8 cellular contexts compared by ENCODE assay signal in genomic region chr14:73713206-73713803, GRCh38. TPM values are rescaled to one million over a fixed set of nuclear protein-coding genes. Genes with fewer than 3 reads are reported as not detected.
DNase-seq lines count a peak whose midpoint lies in the region; ATAC-seq and TF ChIP-seq lines count a peak whose summit lies in the region.

No MANE protein-coding gene starts in this region.

- H3K4me2 ChIP-seq in smooth muscle cell: peak overlapping the region; percentile 87

- H3K4me3 Mint-ChIP-seq in activated CD4-positive, alpha-beta memory T cell treated with anti-CD3 and anti-CD28 coated beads, Interleukin-2, amount 10 ng/mL, durations not matched to agents 7 days and 5 days: peak overlapping the region; percentile 91

- peaks cover 30% of the 10 kb centered on the region for H3K79me2 ChIP-seq in smooth muscle cell (ENCODE audit: low read depth)

- POLR2A ChIA-PET in activated CD4-positive, alpha-beta memory T cell treated with anti-CD3 and anti-CD28 coated beads, Interleukin-2, amount 10 ng/mL, durations not matched to agents 7 days and 5 days (lab: Charles Lee): interaction anchor here (0.7 to 3.8 kb wide), 19 partner anchors 11 to 237 kb away, joined by 3 to 29 read pairs (median 14); partner anchors contain the start of genes ACOT2, ACOT4, ACOT6 and COQ6

- peak overlapping the region; percentile 86 for H3K9ac ChIP-seq in smooth muscle cell (ENCODE audit: low read depth)

- H3K27ac ChIP-seq in heart left ventricle: peak overlapping the region; percentile 54 to 96 (median 92)
- peak overlapping the region; percentile 94 for H3K27ac ChIP-seq in smooth muscle cell (ENCODE audit: low read depth)

- DNase-seq in heart left ventricle: peak in 1 of 5 donors; percentile 25
- no peak for DNase-seq in left ventricle myocardium superior
- no peak for DNase-seq in activated CD4-positive, alpha-beta memory T cell treated with anti-CD3 and anti-CD28 coated beads, Interleukin-2, amount 10 ng/mL, durations not matched to agents 7 days and 5 days
- DNase-seq in smooth muscle cell (lab: John Stamatoyannopoulos, UW; ENCODE audit: unreplicated experiment): no peak
- no peak for DNase-seq in NOMO-1 treated with DMSO at 0.1 percent for 48 hours (lab: John Stamatoyannopoulos, UW; ENCODE audit: unreplicated experiment)
- no peak for DNase-seq in cerebellar nuclear complex (lab: John Stamatoyannopoulos, UW)
- no peak for DNase-seq in KG1 (lab: John Stamatoyannopoulos, UW)

- peaks cover 43% of the 10 kb centered on the region for H3K36me3 Mint-ChIP-seq in activated CD4-positive, alpha-beta memory T cell treated with anti-CD3 and anti-CD28 coated beads, Interleukin-2, amount 10 ng/mL, durations not matched to agents 7 days and 5 days (ENCODE audit: low read depth)

- peak overlapping the region; percentile 69 to 94 (median 86) for H3K4me3 ChIP-seq in heart left ventricle
- H3K4me3 ChIP-seq in iPS-11a (ENCODE audit: low read depth, low read length): peak overlapping the region; percentile 90
- H3K4me3 ChIP-seq in smooth muscle cell: peak overlapping the region; percentile 79

- H4K20me1 ChIP-seq in smooth muscle cell (ENCODE audit: low read depth): peaks cover 37% of the 10 kb centered on the region

- intact Hi-C loops in heart left ventricle (cut with DNase I): loop anchor here in 2 of 10 donors (5.0 to 10.0 kb wide), 2 partner anchors 66 to 69 kb away; partner anchors contain the start of gene DNAL1 (in 1 of the 2)
- intact Hi-C loops in left ventricle myocardium superior (cut with micrococcal nuclease): no loop called here

- TF ChIP-seq POLR2A in heart left ventricle (IDR thresholded peaks at IDR 0.05): no peak

- no peaks in the 10 kb centered on the region for H3K27me3 Mint-ChIP-seq in activated CD4-positive, alpha-beta memory T cell treated with anti-CD3 and anti-CD28 coated beads, Interleukin-2, amount 10 ng/mL, durations not matched to agents 7 days and 5 days

- peak in 1 of 4 donors; percentile 13 for ATAC-seq in heart left ventricle
- no peak for ATAC-seq in left ventricle myocardium superior

- H3K27me3 ChIP-seq in heart left ventricle (no peaks in the 10 kb centered on the region), smooth muscle cell (ENCODE audit: low read depth) (no peaks in the 10 kb centered on the region)

- H3K9me3 Mint-ChIP-seq in activated CD4-positive, alpha-beta memory T cell treated with anti-CD3 and anti-CD28 coated beads, Interleukin-2, amount 10 ng/mL, durations not matched to agents 7 days and 5 days: no peaks in the 10 kb centered on the region

- CTCF ChIA-PET in activated CD4-positive, alpha-beta memory T cell treated with anti-CD3 and anti-CD28 coated beads, Interleukin-2, amount 10 ng/mL, durations not matched to agents 7 days and 5 days (lab: Charles Lee): interaction anchor here (1.1 to 2.1 kb wide), 4 partner anchors 10 to 176 kb away, joined by 3 to 11 read pairs (median 6); partner anchors contain the start of gene ACOT1

- H3F3A ChIP-seq in smooth muscle cell (ENCODE audit: low read depth): peaks cover 10% of the 10 kb centered on the region

- WGBS in heart left ventricle, 4 donors: 4 to 10% (median 8%) methylated on average over 21 of the region's 21 CpGs
- WGBS in smooth muscle cell (ENCODE audit: low lambda C conversion rate): 3% methylated on average over 21 of the region's 21 CpGs

- no peak overlapping the region for H2AFZ ChIP-seq in smooth muscle cell (ENCODE audit: low read depth)

- H3K4me1 ChIP-seq in heart left ventricle: peaks cover 0 to 45% (median 26%) of the 10 kb centered on the region in 12 donors
- peaks cover 25% of the 10 kb centered on the region for H3K4me1 ChIP-seq in smooth muscle cell (ENCODE audit: low read depth)

- H3K36me3 ChIP-seq in heart left ventricle: peaks cover 0 to 32% (median 28%) of the 10 kb centered on the region in 9 donors
- H3K36me3 ChIP-seq in smooth muscle cell (ENCODE audit: low read depth): no peaks in the 10 kb centered on the region

- H3K4me1 Mint-ChIP-seq in activated CD4-positive, alpha-beta memory T cell treated with anti-CD3 and anti-CD28 coated beads, Interleukin-2, amount 10 ng/mL, durations not matched to agents 7 days and 5 days: peaks cover 22% of the 10 kb centered on the region

- H3K27ac Mint-ChIP-seq in activated CD4-positive, alpha-beta memory T cell treated with anti-CD3 and anti-CD28 coated beads, Interleukin-2, amount 10 ng/mL, durations not matched to agents 7 days and 5 days: peak overlapping the region; percentile 88

- TF ChIP-seq CTCF in heart left ventricle (IDR thresholded peaks at IDR 0.05) (no peak), smooth muscle cell (IDR thresholded peaks at IDR 0.05; ENCODE audit: borderline replicate concordance, insufficient read depth, poor library complexity, severe bottlenecking) (no peak)

- H3K9me3 ChIP-seq in heart left ventricle (no peaks in the 10 kb centered on the region), smooth muscle cell (replicated peaks; ENCODE audit: low read depth) (no peaks in the 10 kb centered on the region)

RNA-seq across cellular contexts. Expression of gene PNMA1, which starts 0.9 kb away (rescaled TPM):
- total RNA-seq in heart left ventricle (10 to 100 TPM; 14.5 to 32.3 (median 25.9) TPM), left ventricle myocardium superior (13.9 TPM), smooth muscle cell (16.5 and 22.4 TPM in 2 replicates)
- polyA plus RNA-seq in heart left ventricle (10 to 100 TPM in 1 of 2 donors, 1 to 10 TPM in 1; 7.4 to 27.3 TPM), smooth muscle cell (43.5 and 52.7 TPM in 2 replicates)
- total RNA-seq in activated CD4-positive, alpha-beta memory T cell treated with anti-CD3 and anti-CD28 coated beads, Interleukin-2, amount 10 ng/mL, durations not matched to agents 7 days and 5 days: 10 to 100 TPM; 28.2 to 30.0 TPM
